ENCODE assay signal across 18 cellular contexts in genomic region chr1:114216431-114217173, GRCh38.
"Had no signal": no experiment of that assay in that cellular context is flagged by ENCODE, and none has a peak within 500 bp of the region (broad histone marks: within the 10 kb centered on the region; RNA-seq: fewer than 3 reads in every experiment).

No MANE protein-coding gene starts in this region.

- H3K4me1 ChIP-seq: breast epithelium had no signal

- H3K4me1 Mint-ChIP-seq: activated naive CD4-positive, alpha-beta T cell treated with anti-CD3 and anti-CD28 coated beads, Interleukin-2, amount 50 U/mL, for 24 hours had no signal

- H3K4me3 Mint-ChIP-seq: activated naive CD4-positive, alpha-beta T cell treated with anti-CD3 and anti-CD28 coated beads, Interleukin-2, amount 50 U/mL, for 24 hours; activated T-cell treated with anti-CD3 and anti-CD28 coated beads, Interleukin-2, amount 50 U/mL, for 72 hours; natural killer cell had no signal

- H3K9me3 Mint-ChIP-seq: activated naive CD4-positive, alpha-beta T cell treated with anti-CD3 and anti-CD28 coated beads, Interleukin-2, amount 50 U/mL, for 24 hours; activated T-cell treated with anti-CD3 and anti-CD28 coated beads, Interleukin-2, amount 50 U/mL, for 72 hours; natural killer cell had no signal

- H3K36me3 Mint-ChIP-seq: activated naive CD4-positive, alpha-beta T cell treated with anti-CD3 and anti-CD28 coated beads, Interleukin-2, amount 50 U/mL, for 24 hours; natural killer cell had no signal

- H3K27ac ChIP-seq: breast epithelium, gastrocnemius medialis, ovary, sigmoid colon, tibial artery, VCaP had no signal

- H3K9me3 ChIP-seq: breast epithelium, gastrocnemius medialis, ovary, sigmoid colon, tibial artery had no signal

- H3K4me3 ChIP-seq: breast epithelium, gastrocnemius medialis, lung, ovary, sigmoid colon, tibial artery had no signal

- H3K27ac Mint-ChIP-seq: activated naive CD4-positive, alpha-beta T cell treated with anti-CD3 and anti-CD28 coated beads, Interleukin-2, amount 50 U/mL, for 24 hours; activated T-cell treated with anti-CD3 and anti-CD28 coated beads, Interleukin-2, amount 50 U/mL, for 72 hours; natural killer cell had no signal

- H3K27me3 ChIP-seq: breast epithelium, gastrocnemius medialis, ovary, sigmoid colon, tibial artery had no signal

- DNase-seq: activated CD4-positive, alpha-beta T cell treated with anti-CD3 and anti-CD28 coated beads for 1 hour; activated CD4-positive, alpha-beta T cell treated with anti-CD3 and anti-CD28 coated beads, Interleukin-2, amount 50 U/mL, for 4 hours; activated gamma-delta T cell; activated T-cell treated with anti-CD3 and anti-CD28 coated beads, Interleukin-2, amount 50 U/mL, for 72 hours; effector CD4-positive, alpha-beta T cell; gastrocnemius medialis; head of caudate nucleus; kidney; natural killer cell; ovary; sigmoid colon; stimulated activated CD8-positive, alpha-beta memory T cell treated with anti-CD3 and anti-CD28 coated beads, Interleukin-4, amount 100 ng/mL, for 48 hours; stimulated activated naive CD4-positive, alpha-beta T cell treated with Interleukin-2 at 50 U/mL for 16 hours; tibial artery had no signal

- H3K36me3 ChIP-seq: breast epithelium, gastrocnemius medialis, ovary, sigmoid colon, tibial artery had no signal
